Comparison of ENCODE assay signal across 8 cellular contexts in the genomic region with DNA sequence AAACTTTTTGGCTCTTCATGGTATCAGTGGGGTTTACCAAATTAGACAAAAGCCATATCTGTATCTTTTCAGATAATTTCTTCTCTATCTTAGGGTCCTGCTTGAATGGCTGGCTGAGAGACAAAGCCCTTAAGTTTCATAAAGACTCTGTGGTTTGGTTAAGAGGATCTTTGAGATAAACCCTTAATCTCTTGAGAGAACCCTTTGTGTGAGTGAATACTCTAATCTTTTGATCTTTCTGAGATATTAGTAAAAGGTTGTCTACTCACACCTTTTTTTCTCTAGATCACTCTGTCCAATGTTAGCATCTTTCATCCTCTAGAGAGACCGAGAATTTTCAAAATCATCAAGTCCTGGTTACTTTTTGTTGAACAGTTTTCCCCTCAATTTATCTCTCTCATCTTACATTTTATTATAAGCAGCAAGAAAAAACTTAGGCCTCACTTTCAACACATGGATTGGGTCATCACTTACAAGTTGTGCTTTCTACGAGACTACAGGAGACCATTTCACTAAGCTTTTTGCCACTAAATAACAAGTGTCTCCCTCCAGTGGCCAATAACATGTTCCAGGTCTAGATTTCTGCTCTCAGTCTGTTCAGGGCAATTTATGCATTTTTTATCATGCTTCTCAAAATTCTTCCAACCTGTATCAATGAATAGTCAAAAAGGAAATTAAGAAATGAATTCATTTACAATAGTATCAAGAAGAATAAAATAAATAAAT. TPM values are rescaled to one million over a fixed set of nuclear protein-coding genes. Genes with fewer than 3 reads are reported as not detected.
DNase-seq lines count a peak whose midpoint lies in the region; ATAC-seq, FAIRE-seq and TF ChIP-seq lines count a peak whose summit lies in the region.

No MANE protein-coding gene starts in this region.

- intact Hi-C loops in esophagus squamous epithelium (cut with DNase I), result no loop called here

- 90% methylated on average over 2 of the region's 2 CpGs for WGBS in esophagus squamous epithelium, 2 donors

- no peak overlapping the region for H3K27ac ChIP-seq in esophagus squamous epithelium

- H3K27me3 ChIP-seq in esophagus squamous epithelium, result no peaks in the 10 kb centered on the region

- no peak for ATAC-seq in HG03571 (IDR thresholded peaks at IDR 0.05; ENCODE audit: unreplicated experiment)
- no peak for ATAC-seq in HG02571 (IDR thresholded peaks at IDR 0.05; ENCODE audit: unreplicated experiment)

- TF ChIP-seq CTCF in AG09309 (IDR thresholded peaks at IDR 0.05; ENCODE audit: control insufficient read depth, insufficient read depth, low read depth, low read length, missing control alignments) (peak; percentile 36), foreskin fibroblast (IDR thresholded peaks at IDR 0.05; ENCODE audit: low read depth, low read length) (peak; percentile 41), esophagus squamous epithelium (IDR thresholded peaks at IDR 0.05) (peak in 2 of 6 experiments; percentile 8 to 31)

- peak; percentile 87 for FAIRE-seq in GM19239 (lab: Jason Lieb, UNC)

- H3K4me1 ChIP-seq in esophagus squamous epithelium, result no peaks in the 10 kb centered on the region

- H3K9me3 ChIP-seq in esophagus squamous epithelium, result no peaks in the 10 kb centered on the region

- DNase-seq in AG09309 (ENCODE audit: low read depth) (no peak), GM19239 (ENCODE audit: insufficient read length, low spot score) (no peak), RKO (ENCODE audit: low spot score) (peak; percentile 58), foreskin fibroblast (peak; percentile 31 to 59), esophagus squamous epithelium (lab: John Stamatoyannopoulos, UW) (no peak), activated gamma-delta T cell treated with Interleukin-2 at 50 U/mL for 16 hours (no peak)

- TF ChIP-seq POLR2A in esophagus squamous epithelium (IDR thresholded peaks at IDR 0.05), result no peak

- H3K36me3 ChIP-seq in esophagus squamous epithelium, result peaks cover 0 to 56% (median 13%) of the 10 kb centered on the region in 3 donors

- H3K4me3 ChIP-seq in AG09309 (ENCODE audit: control insufficient read depth, low read depth, low read length) (no peak overlapping the region), foreskin fibroblast (ENCODE audit: low read depth in 1 of 2, low read length in 2 of 2) (no peak overlapping the region), esophagus squamous epithelium (no peak overlapping the region)

RNA-seq across cellular contexts. Expression of gene DNAJC9, which starts 28.4 kb away (rescaled TPM):
- total RNA-seq in esophagus squamous epithelium, result 10 to 100 TPM; 13.4 to 35.4 (median 25.2) TPM

RNA-seq across cellular contexts. Expression of gene MRPS16, which starts 33.8 kb away (rescaled TPM):
- total RNA-seq in esophagus squamous epithelium, result 10 to 100 TPM; 36.8 to 60.3 (median 54.2) TPM

RNA-seq across cellular contexts. Expression of gene FAM149B1, which starts 50.7 kb away (rescaled TPM):
- 10 to 100 TPM in 2 of 4 donors, 1 to 10 TPM in 2; 8.7 to 15.8 (median 10.8) TPM for total RNA-seq in esophagus squamous epithelium

RNA-seq across cellular contexts. Expression of gene ECD, which starts 50.8 kb away (rescaled TPM):
- 10 to 100 TPM; 17.4 to 25.3 (median 24.0) TPM for total RNA-seq in esophagus squamous epithelium

Comparison
In these comparisons a context has a peak if more than half of its experiments do, and no peak if none do; other contexts are left out.
1. DNase-seq: peak in RKO (single experiment) and foreskin fibroblast (2 of 2); none in AG09309 (single experiment), GM19239 (single experiment), esophagus squamous epithelium (single experiment) and activated gamma-delta T cell treated with Interleukin-2 at 50 U/mL for 16 hours (single experiment).